Comparison of ENCODE assay signal across 1 cellular context in genomic region chr16:27579086-27579980, GRCh38.
TF ChIP-seq lines count a peak whose summit lies in the region.

No MANE protein-coding gene starts in this region.

TF ChIP-seq in IMR-90, 13 proteins besides CTCF, POLR2A, EP300 and RAD21 (continued from another document):
- no peak for TF ChIP-seq ELK1 (IDR thresholded peaks at IDR 0.05; ENCODE audit: borderline replicate concordance, low read depth, low read length)
- no peak for TF ChIP-seq RFX5 (IDR thresholded peaks at IDR 0.05; ENCODE audit: low read depth, low read length)
